ENCODE assay signal across 16 cellular contexts in the genomic region with DNA sequence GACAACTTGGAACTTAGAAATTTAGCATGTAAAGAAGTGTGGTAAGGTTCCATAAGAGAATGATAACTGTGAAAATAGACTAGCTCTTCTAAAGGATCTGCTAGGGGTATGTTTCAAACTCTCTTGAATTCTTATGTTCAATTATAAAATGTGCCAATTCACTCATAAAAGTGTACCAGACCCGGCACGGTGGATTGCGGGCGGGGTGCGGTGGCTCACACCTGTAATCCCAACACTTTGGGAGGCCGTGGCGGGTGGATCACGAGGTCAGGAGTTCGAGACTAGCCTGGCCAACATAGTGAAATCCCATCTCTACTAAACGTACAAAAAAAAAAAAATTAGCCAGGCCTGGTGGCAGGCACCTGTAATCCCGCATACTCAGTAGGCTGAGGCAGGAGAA.
"Had no signal": no experiment of that assay in that cellular context is flagged by ENCODE, and none has a peak within 500 bp of the region (broad histone marks: within the 10 kb centered on the region; RNA-seq: fewer than 3 reads in every experiment).

No MANE protein-coding gene starts in this region.

- H3K27ac ChIP-seq: parathyroid adenoma had no signal

- DNase-seq: activated CD4-positive, alpha-beta T cell treated with anti-CD3 and anti-CD28 coated beads for 1 hour; activated CD4-positive, alpha-beta T cell treated with anti-CD3 and anti-CD28 coated beads, Interleukin-2, amount 50 U/mL, for 4 hours; activated naive CD4-positive, alpha-beta T cell; activated naive CD8-positive, alpha-beta T cell treated with anti-CD3 and anti-CD28 coated beads, Interleukin-2, amount 10 ng/mL, durations not matched to agents 7 days and 5 days; activated T-cell treated with anti-CD3 and anti-CD28 coated beads for 4 hours; cerebellar nuclear complex; glutamatergic neuron; immature natural killer cell; naive thymus-derived CD4-positive, alpha-beta T cell; stimulated activated CD4-positive, alpha-beta T cell treated with anti-CD3 and anti-CD28 coated beads, Interleukin-15, amount 100 ng/mL, for 24 hours; stimulated activated CD4-positive, alpha-beta T cell treated with anti-CD3 and anti-CD28 coated beads, Interleukin-4, amount 100 ng/mL, for 24 hours; stimulated activated naive CD4-positive, alpha-beta T cell; substantia nigra; trophoblast cell had no signal

- H2AFZ ChIP-seq: parathyroid adenoma had no signal

- H3K9ac ChIP-seq: parathyroid adenoma had no signal

- H3K79me2 ChIP-seq: parathyroid adenoma had no signal

- H3K4me1 ChIP-seq: parathyroid adenoma had no signal

- ATAC-seq: esophagus mucosa; naive thymus-derived CD4-positive, alpha-beta T cell had no signal
